In genomic region chr11:69339041-69339733, GRCh38 we compare ENCODE assay signal across 18 cellular contexts. TPM values are rescaled to one million over a fixed set of nuclear protein-coding genes. Genes with fewer than 3 reads are reported as not detected.
DNase-seq lines count a peak whose midpoint lies in the region; ATAC-seq and TF ChIP-seq lines count a peak whose summit lies in the region.
"Had no signal": no experiment of that assay in that cellular context is flagged by ENCODE, and none has a peak within 500 bp of the region (broad histone marks: within the 10 kb centered on the region; RNA-seq: fewer than 3 reads in every experiment).

No MANE protein-coding gene starts in this region.

- no peaks in the 10 kb centered on the region for H3K36me3 ChIP-seq in Panc1 (ENCODE audit: control insufficient read depth, insufficient read depth, low read length)
- H3K36me3 ChIP-seq: uterus had no signal

- no peaks in the 10 kb centered on the region for H3K27me3 ChIP-seq in Panc1 (ENCODE audit: control insufficient read depth, insufficient read depth, low read length)
- H3K27me3 ChIP-seq: uterus had no signal

- H3K36me3 Mint-ChIP-seq in effector memory CD8-positive, alpha-beta T cell (ENCODE audit: insufficient read depth), result no peaks in the 10 kb centered on the region
- peaks cover 6% of the 10 kb centered on the region for H3K36me3 Mint-ChIP-seq in stimulated activated effector memory CD8-positive, alpha-beta T cell treated with anti-CD3 and anti-CD28 coated beads, Interleukin-12 subunit alpha, Interleukin-12 subunit beta, amount 100 ng/mL, for 72 hours

- no peaks in the 10 kb centered on the region for H3K9me3 ChIP-seq in Panc1 (ENCODE audit: control insufficient read depth, insufficient read depth, low read depth, low read length)
- H3K9me3 ChIP-seq: uterus had no signal

- TF ChIP-seq CTCF in Panc1 (IDR thresholded peaks at IDR 0.05), result no peak

- intact Hi-C loops in Panc1 (cut with micrococcal nuclease; ENCODE audit: unreplicated experiment), result no loop called here

- POLR2A ChIA-PET in Panc1 (lab: Charles Lee), result no interaction called here

- H3K27ac ChIP-seq in Panc1 (ENCODE audit: low read length), result peak overlapping the region; percentile 20; the same call in 1 of the 2 replicates
- H3K27ac ChIP-seq: HL-60, parathyroid adenoma, SK-N-MC, uterus had no signal

- H3K4me1 ChIP-seq in Panc1 (ENCODE audit: control insufficient read depth, insufficient read depth, low read length), result peaks cover 32% of the 10 kb centered on the region
- H3K4me1 ChIP-seq: parathyroid adenoma, uterus had no signal

- BruUV-seq in Panc1 (replicated peaks; lab: Mats Ljungman, UMichigan), result no TSS peak

- in situ Hi-C loops in Panc1 (cut with HindIII; ENCODE audit: low pct_unique_long_range_greater_than_20kb, low sequenced_read_pairs), result no loop called here

- peak; percentile 51 for DNase-seq in activated CD8-positive, alpha-beta memory T cell treated with anti-CD3 and anti-CD28 coated beads for 24 hours
- no peak for DNase-seq in activated CD8-positive, alpha-beta memory T cell treated with anti-CD3 and anti-CD28 coated beads, Interleukin-2, amount 50 U/mL, for 4 hours
- DNase-seq in Panc1 (ENCODE audit: low read depth, low spot score), result no peak
- DNase-seq in effector memory CD8-positive, alpha-beta T cell, result no peak
- DNase-seq in stimulated activated effector memory CD8-positive, alpha-beta T cell treated with anti-CD3 and anti-CD28 coated beads, Interleukin-12 subunit alpha, Interleukin-12 subunit beta, amount 100 ng/mL, for 72 hours (ENCODE audit: low spot score in 2 of 2), result no peak
- no peak for DNase-seq in RKO (ENCODE audit: low spot score)
- DNase-seq in DMS79 treated with DMSO at 0.1 percent for 48 hours (lab: John Stamatoyannopoulos, UW), result no peak
- DNase-seq: KG1, NCI-H1092, NCI-H69, OCI-M1, small intestine, uterus had no signal

- ATAC-seq in Panc1, result no peak
- no peak for ATAC-seq in effector memory CD8-positive, alpha-beta T cell (replicated peaks)
- ATAC-seq in stimulated activated effector memory CD8-positive, alpha-beta T cell treated with anti-CD3 and anti-CD28 coated beads, Interleukin-12 subunit alpha, Interleukin-12 subunit beta, amount 100 ng/mL, for 72 hours, result no peak
- ATAC-seq in HG03097 (IDR thresholded peaks at IDR 0.05; ENCODE audit: low FRiP score, unreplicated experiment), result no peak

- H3K27me3 Mint-ChIP-seq in effector memory CD8-positive, alpha-beta T cell, result peaks cover 0 to 25% of the 10 kb centered on the region in 2 donors
- H3K27me3 Mint-ChIP-seq: central memory CD8-positive, alpha-beta T cell had no signal

- no peak overlapping the region for H3K4me3 Mint-ChIP-seq in effector memory CD8-positive, alpha-beta T cell
- no peak overlapping the region for H3K4me3 Mint-ChIP-seq in stimulated activated effector memory CD8-positive, alpha-beta T cell treated with anti-CD3 and anti-CD28 coated beads, Interleukin-12 subunit alpha, Interleukin-12 subunit beta, amount 100 ng/mL, for 72 hours
- H3K4me3 Mint-ChIP-seq: central memory CD8-positive, alpha-beta T cell had no signal

- H3K27ac Mint-ChIP-seq in effector memory CD8-positive, alpha-beta T cell, result peak overlapping the region; percentile 24 to 55
- peak overlapping the region; percentile 85 for H3K27ac Mint-ChIP-seq in stimulated activated effector memory CD8-positive, alpha-beta T cell treated with anti-CD3 and anti-CD28 coated beads, Interleukin-12 subunit alpha, Interleukin-12 subunit beta, amount 100 ng/mL, for 72 hours

- no peak overlapping the region for H3K4me3 ChIP-seq in Panc1 (ENCODE audit: low read depth in 2 of 2, low read length in 2 of 2)
- H3K4me3 ChIP-seq: SK-N-MC, uterus had no signal

- CTCF ChIA-PET in Panc1 (lab: Charles Lee), result interaction anchor here (0.7 kb wide), 1 partner anchor 23 kb away, joined by 3 read pairs; no protein-coding TSS in a partner anchor

- H3K9me3 Mint-ChIP-seq in effector memory CD8-positive, alpha-beta T cell, result no peaks in the 10 kb centered on the region
- H3K9me3 Mint-ChIP-seq in stimulated activated effector memory CD8-positive, alpha-beta T cell treated with anti-CD3 and anti-CD28 coated beads, Interleukin-12 subunit alpha, Interleukin-12 subunit beta, amount 100 ng/mL, for 72 hours, result peaks cover 3% of the 10 kb centered on the region

- H3K4me1 Mint-ChIP-seq in effector memory CD8-positive, alpha-beta T cell (ENCODE audit: low read depth in 2 of 2), result peaks cover 13 to 18% of the 10 kb centered on the region in 2 donors
- peaks cover 39% of the 10 kb centered on the region for H3K4me1 Mint-ChIP-seq in stimulated activated effector memory CD8-positive, alpha-beta T cell treated with anti-CD3 and anti-CD28 coated beads, Interleukin-12 subunit alpha, Interleukin-12 subunit beta, amount 100 ng/mL, for 72 hours

RNA-seq across cellular contexts. Expression of gene MYEOV, which starts 45.2 kb away (rescaled TPM):
- 69.8 TPM for total RNA-seq in Panc1 (2021; ENCODE audit: unreplicated experiment)
- 49.0 TPM for polyA plus RNA-seq in Panc1 (2012; ENCODE audit: insufficient read length)
